In the genomic region with DNA sequence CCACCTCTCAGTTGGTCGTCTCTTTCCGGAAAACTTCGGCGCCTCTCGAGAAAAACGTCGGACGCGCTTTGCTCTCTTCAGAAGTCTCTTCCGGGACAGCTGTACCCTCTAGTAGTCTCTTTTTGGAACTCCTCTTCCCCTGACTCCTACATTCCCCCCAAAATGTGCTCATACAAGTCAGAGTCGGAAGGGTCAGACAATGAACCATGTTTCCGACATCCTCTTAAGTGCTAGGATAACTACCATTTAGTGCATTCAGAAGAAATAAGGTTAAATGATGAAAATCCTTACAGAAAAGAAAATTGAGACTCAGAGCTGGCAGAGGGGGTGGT, we compare ENCODE assay signal across 8 cellular contexts. TPM values are rescaled to one million over a fixed set of nuclear protein-coding genes. Genes with fewer than 3 reads are reported as not detected.
DNase-seq lines count a peak whose midpoint lies in the region; ATAC-seq and TF ChIP-seq lines count a peak whose summit lies in the region.

No MANE protein-coding gene starts in this region.

- peak overlapping the region; percentile 77 for H3K4me3 ChIP-seq in fibroblast of pulmonary artery (replicated peaks; ENCODE audit: low read depth, low read length)
- peak overlapping the region; percentile 86 for H3K4me3 ChIP-seq in skeletal muscle cell (ENCODE audit: low read depth, low read length)

- POLR2A ChIA-PET in T-cell (lab: Charles Lee) = no interaction called here

- H3K27ac Mint-ChIP-seq in T-cell = peak overlapping the region; percentile 92 to 96

- no peak for TF ChIP-seq CTCF in fibroblast of pulmonary artery (IDR thresholded peaks at IDR 0.05; ENCODE audit: low read length, missing control alignments)

- H3K4me1 Mint-ChIP-seq in T-cell = peaks cover 48 to 52% (median 51%) of the 10 kb centered on the region in 3 donors

- peak; percentile 45 for TF ChIP-seq POLR2A in GM18526 (IDR thresholded peaks at IDR 0.05; ENCODE audit: extremely low read depth, insufficient read length)

- H3K4me3 Mint-ChIP-seq in T-cell = peak overlapping the region; percentile 84 to 98 (median 91)

- CTCF ChIA-PET in T-cell (lab: Charles Lee) = interaction anchor here (0.9 to 1.0 kb wide), 3 partner anchors 9 to 675 kb away, joined by 3 to 4 read pairs (median 4); no protein-coding TSS in a partner anchor

- DNase-seq in T-cell (peak in 3 of 34 experiments; percentile 95 to 98 (median 97)), fibroblast of pulmonary artery (ENCODE audit: low read depth) (no peak), skeletal muscle cell (ENCODE audit: low read depth) (no peak), GF-D8 (lab: John Stamatoyannopoulos, UW) (no peak), NCI-H524 treated with DMSO at 0.1 percent for 48 hours (lab: John Stamatoyannopoulos, UW) (no peak), NCI-H446 (lab: John Stamatoyannopoulos, UW) (no peak)

- ATAC-seq in T-cell (replicated peaks in 1 of 4) = no peak
- ATAC-seq in GM21529 (IDR thresholded peaks at IDR 0.05; ENCODE audit: unreplicated experiment) = no peak

- peaks cover 13% of the 10 kb centered on the region for H3K36me3 Mint-ChIP-seq in T-cell

- H3K9me3 Mint-ChIP-seq in T-cell = no peaks in the 10 kb centered on the region

- no peaks in the 10 kb centered on the region for H3K27me3 Mint-ChIP-seq in T-cell

RNA-seq across cellular contexts. Expression of a gene that starts 0.5 kb away (rescaled TPM):
- total RNA-seq in T-cell = 10 to 100 TPM in 3 of 5 donors, 1 to 10 TPM in 2; 5.8 to 23.2 (median 21.9) TPM

RNA-seq across cellular contexts. Expression of a gene that starts 19.7 kb away (rescaled TPM):
- total RNA-seq in T-cell = under 1 TPM in 3 of 5 donors, not detected in 2; 0.07 to 0.54 (median 0.09) TPM

RNA-seq across cellular contexts. Expression of a gene that starts 38.5 kb away (rescaled TPM):
- under 1 TPM in 4 of 5 donors, not detected in 1; 0.16 to 0.49 (median 0.33) TPM for total RNA-seq in T-cell
